15 cellular contexts compared by ENCODE assay signal in the genomic region with DNA sequence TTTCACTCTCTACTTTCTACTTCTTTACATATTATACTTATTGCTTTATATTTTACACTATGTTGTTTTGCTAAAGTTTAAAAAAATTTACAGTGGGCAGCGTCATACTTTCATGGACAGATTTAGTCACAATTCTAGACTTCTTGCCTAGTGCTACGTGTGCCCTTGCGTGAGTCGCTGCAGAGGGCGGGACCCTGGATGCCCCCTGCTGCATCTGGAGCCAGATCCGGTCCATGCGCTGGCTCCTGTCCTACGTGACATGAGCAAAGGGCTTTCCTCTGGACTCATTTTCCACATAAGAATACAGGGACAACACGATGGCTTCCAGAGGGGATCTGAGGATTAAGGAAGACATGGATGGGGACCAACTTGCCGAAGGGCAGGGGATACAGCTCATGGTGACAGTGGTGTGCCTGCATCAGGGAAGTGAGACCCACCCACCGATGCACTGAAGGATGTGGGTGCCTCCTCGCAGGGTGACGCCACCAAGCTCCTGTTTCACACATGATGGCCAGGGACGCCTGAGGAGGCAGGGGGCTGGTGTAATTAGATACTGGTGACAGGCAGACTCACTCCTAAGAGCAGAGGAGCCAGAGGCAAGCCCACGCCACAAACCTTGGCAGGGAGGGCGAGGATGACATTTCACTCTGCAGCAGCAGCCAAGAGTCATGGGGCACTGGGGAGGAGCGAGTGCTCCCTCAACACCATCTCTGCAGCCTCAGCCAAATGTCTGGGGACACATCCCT.
DNase-seq lines count a peak whose midpoint lies in the region; ATAC-seq and TF ChIP-seq lines count a peak whose summit lies in the region.
"Had no signal": no experiment of that assay in that cellular context is flagged by ENCODE, and none has a peak within 500 bp of the region (broad histone marks: within the 10 kb centered on the region; RNA-seq: fewer than 3 reads in every experiment).

No MANE protein-coding gene starts in this region.

- H3K27ac ChIP-seq in upper lobe of right lung: no peak overlapping the region
- H3K27ac ChIP-seq: HL-60, parathyroid adenoma had no signal

- no peak for TF ChIP-seq CTCF in upper lobe of right lung (IDR thresholded peaks at IDR 0.05)

- no peak overlapping the region for H3K27ac Mint-ChIP-seq in activated naive CD8-positive, alpha-beta T cell treated with anti-CD3 and anti-CD28 coated beads, Interleukin-2, amount 10 ng/mL, durations not matched to agents 7 days and 5 days
- no peak overlapping the region for H3K27ac Mint-ChIP-seq in activated naive CD8-positive, alpha-beta T cell treated with anti-CD3 and anti-CD28 coated beads for 36 hours

- H3K27me3 ChIP-seq in NT2/D1 (ENCODE audit: insufficient read depth, insufficient read length) (no peaks in the 10 kb centered on the region), upper lobe of right lung (no peaks in the 10 kb centered on the region)

- no peaks in the 10 kb centered on the region for H3K9me3 Mint-ChIP-seq in activated naive CD8-positive, alpha-beta T cell treated with anti-CD3 and anti-CD28 coated beads, Interleukin-2, amount 10 ng/mL, durations not matched to agents 7 days and 5 days
- H3K9me3 Mint-ChIP-seq in activated naive CD8-positive, alpha-beta T cell treated with anti-CD3 and anti-CD28 coated beads for 36 hours: no peaks in the 10 kb centered on the region

- intact Hi-C loops in upper lobe of right lung (cut with DNase I): no loop called here

- H3K4me1 ChIP-seq in NT2/D1 (ENCODE audit: insufficient read depth, insufficient read length): peaks cover 33% of the 10 kb centered on the region
- H3K4me1 ChIP-seq in upper lobe of right lung: peaks cover 8% of the 10 kb centered on the region
- H3K4me1 ChIP-seq: parathyroid adenoma had no signal

- no peak overlapping the region for H3K4me3 Mint-ChIP-seq in activated naive CD8-positive, alpha-beta T cell treated with anti-CD3 and anti-CD28 coated beads, Interleukin-2, amount 10 ng/mL, durations not matched to agents 7 days and 5 days
- H3K4me3 Mint-ChIP-seq in activated naive CD8-positive, alpha-beta T cell treated with anti-CD3 and anti-CD28 coated beads for 36 hours: no peak overlapping the region

- H3K36me3 ChIP-seq in NT2/D1 (ENCODE audit: insufficient read depth, insufficient read length, low read length): no peaks in the 10 kb centered on the region
- H3K36me3 ChIP-seq in upper lobe of right lung: no peaks in the 10 kb centered on the region

- POLR2A ChIA-PET in activated naive CD8-positive, alpha-beta T cell treated with anti-CD3 and anti-CD28 coated beads, Interleukin-2, amount 10 ng/mL, durations not matched to agents 7 days and 5 days (lab: Charles Lee): no interaction called here

- peak overlapping the region; percentile 12 for H3K9ac ChIP-seq in NT2/D1 (ENCODE audit: insufficient read length, low read depth)
- H3K9ac ChIP-seq: parathyroid adenoma had no signal

- no peak overlapping the region for H3K4me3 ChIP-seq in NT2/D1 (ENCODE audit: insufficient read length, low read depth)
- H3K4me3 ChIP-seq in upper lobe of right lung: no peak overlapping the region

- DNase-seq in activated naive CD8-positive, alpha-beta T cell treated with anti-CD3 and anti-CD28 coated beads, Interleukin-2, amount 10 ng/mL, durations not matched to agents 7 days and 5 days: peak; percentile 9
- DNase-seq in activated naive CD8-positive, alpha-beta T cell treated with anti-CD3 and anti-CD28 coated beads for 36 hours: no peak
- DNase-seq in NT2/D1 (ENCODE audit: low read depth, low spot score) (no peak), left kidney (ENCODE audit: low read depth, low spot score) (peak; percentile 93), upper lobe of right lung (peak; percentile 47), inferior parietal cortex (ENCODE audit: extremely low spot score) (no peak), SHP77 (lab: John Stamatoyannopoulos, UW) (no peak)
- DNase-seq: activated gamma-delta T cell treated with Interleukin-2 at 50 U/mL for 16 hours; AML-193; hippocampal formation; stimulated activated CD4-positive, alpha-beta T cell treated with anti-CD3 and anti-CD28 coated beads, Interleukin-4, amount 100 ng/mL, for 1 hour; stimulated activated naive CD4-positive, alpha-beta T cell treated with Interleukin-2 at 50 U/mL for 16 hours had no signal

- H3K4me1 Mint-ChIP-seq in activated naive CD8-positive, alpha-beta T cell treated with anti-CD3 and anti-CD28 coated beads, Interleukin-2, amount 10 ng/mL, durations not matched to agents 7 days and 5 days: no peaks in the 10 kb centered on the region
- peaks cover 2% of the 10 kb centered on the region for H3K4me1 Mint-ChIP-seq in activated naive CD8-positive, alpha-beta T cell treated with anti-CD3 and anti-CD28 coated beads for 36 hours

- H3K9me3 ChIP-seq in NT2/D1 (ENCODE audit: insufficient read depth, low read length): no peaks in the 10 kb centered on the region
- no peaks in the 10 kb centered on the region for H3K9me3 ChIP-seq in upper lobe of right lung

- H3K36me3 Mint-ChIP-seq in activated naive CD8-positive, alpha-beta T cell treated with anti-CD3 and anti-CD28 coated beads, Interleukin-2, amount 10 ng/mL, durations not matched to agents 7 days and 5 days: no peaks in the 10 kb centered on the region
- no peaks in the 10 kb centered on the region for H3K36me3 Mint-ChIP-seq in activated naive CD8-positive, alpha-beta T cell treated with anti-CD3 and anti-CD28 coated beads for 36 hours

- ATAC-seq in activated naive CD8-positive, alpha-beta T cell treated with anti-CD3 and anti-CD28 coated beads, Interleukin-2, amount 10 ng/mL, durations not matched to agents 7 days and 5 days (ENCODE audit: low read depth): no peak
- no peak for ATAC-seq in upper lobe of right lung
- ATAC-seq in HG03159 (IDR thresholded peaks at IDR 0.05; ENCODE audit: unreplicated experiment): no peak

- H3K27me3 Mint-ChIP-seq in activated naive CD8-positive, alpha-beta T cell treated with anti-CD3 and anti-CD28 coated beads, Interleukin-2, amount 10 ng/mL, durations not matched to agents 7 days and 5 days: no peaks in the 10 kb centered on the region
- no peaks in the 10 kb centered on the region for H3K27me3 Mint-ChIP-seq in activated naive CD8-positive, alpha-beta T cell treated with anti-CD3 and anti-CD28 coated beads for 36 hours

Comparison
In these comparisons a context has a peak if more than half of its experiments do, and no peak if none do; other contexts are left out.
1. DNase-seq: peak in activated naive CD8-positive, alpha-beta T cell treated with anti-CD3 and anti-CD28 coated beads, Interleukin-2, amount 10 ng/mL, durations not matched to agents 7 days and 5 days (single experiment), left kidney (single experiment) and upper lobe of right lung (single experiment); none in activated naive CD8-positive, alpha-beta T cell treated with anti-CD3 and anti-CD28 coated beads for 36 hours (single experiment), NT2/D1 (single experiment), inferior parietal cortex (single experiment) and SHP77 (0 of 2).